ENCODE assay signal across 8 cellular contexts in genomic region chr7:103149808-103150180, GRCh38. TPM values are rescaled to one million over a fixed set of nuclear protein-coding genes. Genes with fewer than 3 reads are reported as not detected.
DNase-seq lines count a peak whose midpoint lies in the region; ATAC-seq and TF ChIP-seq lines count a peak whose summit lies in the region.

No MANE protein-coding gene starts in this region.

- ATAC-seq in HG02759 (IDR thresholded peaks at IDR 0.05; ENCODE audit: unreplicated experiment) = peak; percentile 4
- ATAC-seq in lung (ENCODE audit: insufficient read depth, low FRiP score) = no peak

- H3K4me3 ChIP-seq in adrenal gland (peak overlapping the region in 2 of 4 donors; percentile 60 to 73), lung (peak overlapping the region; percentile 71), uterus (peak overlapping the region; percentile 65 to 74)

- TF ChIP-seq CTCF in adrenal gland (IDR thresholded peaks at IDR 0.05) = no peak
- no peak for TF ChIP-seq CTCF in lung (IDR thresholded peaks at IDR 0.05; ENCODE audit: control extremely low read depth, extremely low read depth)
- TF ChIP-seq CTCF in uterus (IDR thresholded peaks at IDR 0.05) = no peak

- TF ChIP-seq POLR2A in adrenal gland (IDR thresholded peaks at IDR 0.05) (no peak), uterus (IDR thresholded peaks at IDR 0.05) (no peak)

- 90 to 93% (median 92%) methylated on average over 11 of the region's 11 CpGs for WGBS in adrenal gland, 4 donors
- WGBS in lung, 2 donors = 74 to 83% methylated on average over 11 of the region's 11 CpGs

- intact Hi-C loops in adrenal gland (cut with DNase I) (no loop called here), uterus (cut with DNase I; ENCODE audit: low total_unique reads) (loop anchor here (10.0 kb wide), 1 partner anchor 75 kb away; the partner anchor contains the start of genes ARMC10 and FBXL13)

- H3K27me3 ChIP-seq in adrenal gland = no peaks in the 10 kb centered on the region
- H3K27me3 ChIP-seq in lung (ENCODE audit: control insufficient read depth, insufficient read depth) = no peaks in the 10 kb centered on the region
- no peaks in the 10 kb centered on the region for H3K27me3 ChIP-seq in uterus

- H3K9me3 ChIP-seq in ES-I3 (ENCODE audit: control insufficient read depth, insufficient read depth, low read length) (no peaks in the 10 kb centered on the region), adrenal gland (replicated peaks in 1 of 3) (no peaks in the 10 kb centered on the region), lung (ENCODE audit: control insufficient read depth in 2 of 2, insufficient read depth in 1 of 2, low read length in 1 of 2) (no peaks in the 10 kb centered on the region), uterus (no peaks in the 10 kb centered on the region)

- peak overlapping the region; percentile 93 for H3K9ac ChIP-seq in ES-I3 (ENCODE audit: low read depth, low read length)

- no peak for DNase-seq in adrenal gland
- DNase-seq in lung (ENCODE audit: low spot score) = no peak
- no peak for DNase-seq in uterus
- no peak for DNase-seq in stimulated activated naive CD4-positive, alpha-beta T cell treated with Interleukin-2 at 50 U/mL for 16 hours (lab: John Stamatoyannopoulos, UW)
- DNase-seq in iPS-NIHi7 (ENCODE audit: extremely low spot score) = no peak
- DNase-seq in NCI-H1694 treated with DMSO at 0.1 percent for 48 hours (lab: John Stamatoyannopoulos, UW) = no peak

- H3K27ac ChIP-seq in adrenal gland (peak overlapping the region in 4 of 5 donors; percentile 91 to 98 (median 94)), lung (ENCODE audit: low read depth in 1 of 2, low read length in 1 of 2) (peak overlapping the region; percentile 99 to 100), uterus (peak overlapping the region; percentile 89 to 95)

- no peaks in the 10 kb centered on the region for H3K36me3 ChIP-seq in ES-I3 (ENCODE audit: insufficient read depth, low read length)
- H3K36me3 ChIP-seq in adrenal gland (replicated peaks in 1 of 2) = no peaks in the 10 kb centered on the region
- H3K36me3 ChIP-seq in lung (ENCODE audit: control insufficient read depth in 2 of 2, insufficient read depth in 2 of 2, low read length in 2 of 2) = no peaks in the 10 kb centered on the region
- H3K36me3 ChIP-seq in uterus = no peaks in the 10 kb centered on the region

- no peaks in the 10 kb centered on the region for H3K4me1 ChIP-seq in ES-I3 (ENCODE audit: insufficient read depth, low read length)
- peaks cover 0 to 24% of the 10 kb centered on the region in 2 donors for H3K4me1 ChIP-seq in adrenal gland (replicated peaks in 1 of 2)
- peaks cover 3 to 7% of the 10 kb centered on the region in 2 donors for H3K4me1 ChIP-seq in lung (ENCODE audit: control insufficient read depth in 2 of 2, insufficient read depth in 2 of 2, low read length in 2 of 2)
- no peaks in the 10 kb centered on the region for H3K4me1 ChIP-seq in uterus

RNA-seq across cellular contexts. Expression of gene NAPEPLD, which starts 0.9 kb away (rescaled TPM):
- total RNA-seq in adrenal gland = 10 to 100 TPM; 11.1 to 24.4 (median 18.1) TPM
- polyA plus RNA-seq in adrenal gland = 10 to 100 TPM in 1 of 3 donors, 1 to 10 TPM in 2; 2.5 to 17.1 (median 5.9) TPM
- total RNA-seq in lung = 10 to 100 TPM; 12.9 to 37.0 TPM
- polyA plus RNA-seq in lung = 1 to 10 TPM; 2.9 to 4.8 TPM
- total RNA-seq in uterus = 10 to 100 TPM; 11.0 to 79.4 (median 31.1) TPM
